2 cellular contexts compared by ENCODE assay signal in the genomic region with DNA sequence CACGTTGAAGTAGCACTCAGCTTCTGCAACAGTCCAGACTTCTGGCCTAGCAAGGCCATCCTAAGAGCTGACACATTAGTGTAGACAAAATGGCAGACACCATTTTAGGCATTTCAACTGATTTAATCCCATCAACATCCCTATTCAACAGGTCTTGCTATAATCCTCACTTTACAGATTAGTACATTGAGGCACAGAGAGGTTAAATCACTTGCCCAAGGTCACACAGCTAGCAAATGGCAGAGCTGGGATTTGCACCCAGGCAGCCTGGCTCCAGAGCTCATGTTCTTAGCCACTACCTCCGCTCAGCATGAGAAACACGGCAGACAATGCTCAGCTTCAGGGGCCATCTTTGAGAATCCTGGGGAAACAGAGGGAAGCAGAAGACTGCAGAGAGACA.
A peak's percentile ranks its signal among the peaks of the same experiment; 100 is the strongest.
TF ChIP-seq lines count a peak whose summit lies in the region.

No MANE protein-coding gene starts in this region.

TF ChIP-seq in HEK293, 187 proteins besides CTCF, POLR2A, EP300 and RAD21 (continued from another document):
- TF ChIP-seq ZNF280D (tag by site-specific recombination; IDR thresholded peaks at IDR 0.05) (no peak), ZNF768 (tag by site-specific recombination; IDR thresholded peaks at IDR 0.05) (0 out of 2 replicates have a peak, but pooled peaks have one; percentile 11)

TF ChIP-seq in K562, 482 proteins besides CTCF, POLR2A, EP300 and RAD21 (continued from another document):
- TF ChIP-seq MYNN (IDR thresholded peaks at IDR 0.05) (no peak), MYNN (CRISPR knock-in tag; IDR thresholded peaks at IDR 0.05) (no peak)
- TF ChIP-seq, protein P1, sequence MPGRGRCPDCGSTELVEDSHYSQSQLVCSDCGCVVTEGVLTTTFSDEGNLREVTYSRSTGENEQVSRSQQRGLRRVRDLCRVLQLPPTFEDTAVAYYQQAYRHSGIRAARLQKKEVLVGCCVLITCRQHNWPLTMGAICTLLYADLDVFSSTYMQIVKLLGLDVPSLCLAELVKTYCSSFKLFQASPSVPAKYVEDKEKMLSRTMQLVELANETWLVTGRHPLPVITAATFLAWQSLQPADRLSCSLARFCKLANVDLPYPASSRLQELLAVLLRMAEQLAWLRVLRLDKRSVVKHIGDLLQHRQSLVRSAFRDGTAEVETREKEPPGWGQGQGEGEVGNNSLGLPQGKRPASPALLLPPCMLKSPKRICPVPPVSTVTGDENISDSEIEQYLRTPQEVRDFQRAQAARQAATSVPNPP (IDR thresholded peaks at IDR 0.05; ENCODE audit: borderline replicate concordance, insufficient read depth, insufficient read length), result no peak
